2 cellular contexts compared by ENCODE assay signal in genomic region chr4:99084595-99084994, GRCh38.
TF ChIP-seq lines count a peak whose summit lies in the region.

No MANE protein-coding gene starts in this region.

TF ChIP-seq in IMR-90, 13 proteins besides CTCF, POLR2A, EP300 and RAD21:
- peak; percentile 77 for TF ChIP-seq MAFK (IDR thresholded peaks at IDR 0.05; ENCODE audit: low read depth, low read length)
- no peak for TF ChIP-seq FOS (IDR thresholded peaks at IDR 0.05; ENCODE audit: low read depth, low read length)

TF ChIP-seq in K562, 482 proteins besides CTCF, POLR2A, EP300 and RAD21:
- no peak for TF ChIP-seq ZNF146 (CRISPR knock-in tag; IDR thresholded peaks at IDR 0.05; ENCODE audit: unreplicated experiment)
- no peak for TF ChIP-seq HEY1 (CRISPR knock-in tag; IDR thresholded peaks at IDR 0.05; ENCODE audit: borderline replicate concordance)
- no peak for TF ChIP-seq ETV6 (IDR thresholded peaks at IDR 0.05; ENCODE audit: borderline replicate concordance in 1 of 2, low read depth in 2 of 2, low read length in 1 of 2)
- no peak for TF ChIP-seq ETV6 (CRISPR knock-in tag; IDR thresholded peaks at IDR 0.05; ENCODE audit: borderline replicate concordance)
- TF ChIP-seq CREB5 (CRISPR knock-in tag; IDR thresholded peaks at IDR 0.05), result no peak
- no peak for TF ChIP-seq EWSR1 (IDR thresholded peaks at IDR 0.05; ENCODE audit: borderline replicate concordance, low read depth, partially characterized antibody)
- peak; percentile 89 for TF ChIP-seq ZNF316 (IDR thresholded peaks at IDR 0.05)
- TF ChIP-seq RBBP5 (IDR thresholded peaks at IDR 0.05; ENCODE audit: borderline replicate concordance, insufficient read depth, low read length, poor library complexity, severe bottlenecking), result no peak
- TF ChIP-seq RNF219 (CRISPR knock-in tag; IDR thresholded peaks at IDR 0.05), result no peak
- TF ChIP-seq LEF1 (IDR thresholded peaks at IDR 0.05), result no peak
- TF ChIP-seq MAFF (IDR thresholded peaks at IDR 0.05; ENCODE audit: low read length), result peak; percentile 65
- no peak for TF ChIP-seq PTTG1 (tag; IDR thresholded peaks at IDR 0.05; ENCODE audit: low read depth)
- TF ChIP-seq, protein P1, sequence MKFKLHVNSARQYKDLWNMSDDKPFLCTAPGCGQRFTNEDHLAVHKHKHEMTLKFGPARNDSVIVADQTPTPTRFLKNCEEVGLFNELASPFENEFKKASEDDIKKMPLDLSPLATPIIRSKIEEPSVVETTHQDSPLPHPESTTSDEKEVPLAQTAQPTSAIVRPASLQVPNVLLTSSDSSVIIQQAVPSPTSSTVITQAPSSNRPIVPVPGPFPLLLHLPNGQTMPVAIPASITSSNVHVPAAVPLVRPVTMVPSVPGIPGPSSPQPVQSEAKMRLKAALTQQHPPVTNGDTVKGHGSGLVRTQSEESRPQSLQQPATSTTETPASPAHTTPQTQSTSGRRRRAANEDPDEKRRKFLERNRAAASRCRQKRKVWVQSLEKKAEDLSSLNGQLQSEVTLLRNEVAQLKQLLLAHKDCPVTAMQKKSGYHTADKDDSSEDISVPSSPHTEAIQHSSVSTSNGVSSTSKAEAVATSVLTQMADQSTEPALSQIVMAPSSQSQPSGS (CRISPR knock-in tag; IDR thresholded peaks at IDR 0.05), result no peak
- TF ChIP-seq SNRNP70 (optimal IDR thresholded peaks at IDR 0.05; ENCODE audit: low read depth, low read length), result no peak
- no peak for TF ChIP-seq TAF7 (tag; IDR thresholded peaks at IDR 0.05)
- TF ChIP-seq, protein P2, sequence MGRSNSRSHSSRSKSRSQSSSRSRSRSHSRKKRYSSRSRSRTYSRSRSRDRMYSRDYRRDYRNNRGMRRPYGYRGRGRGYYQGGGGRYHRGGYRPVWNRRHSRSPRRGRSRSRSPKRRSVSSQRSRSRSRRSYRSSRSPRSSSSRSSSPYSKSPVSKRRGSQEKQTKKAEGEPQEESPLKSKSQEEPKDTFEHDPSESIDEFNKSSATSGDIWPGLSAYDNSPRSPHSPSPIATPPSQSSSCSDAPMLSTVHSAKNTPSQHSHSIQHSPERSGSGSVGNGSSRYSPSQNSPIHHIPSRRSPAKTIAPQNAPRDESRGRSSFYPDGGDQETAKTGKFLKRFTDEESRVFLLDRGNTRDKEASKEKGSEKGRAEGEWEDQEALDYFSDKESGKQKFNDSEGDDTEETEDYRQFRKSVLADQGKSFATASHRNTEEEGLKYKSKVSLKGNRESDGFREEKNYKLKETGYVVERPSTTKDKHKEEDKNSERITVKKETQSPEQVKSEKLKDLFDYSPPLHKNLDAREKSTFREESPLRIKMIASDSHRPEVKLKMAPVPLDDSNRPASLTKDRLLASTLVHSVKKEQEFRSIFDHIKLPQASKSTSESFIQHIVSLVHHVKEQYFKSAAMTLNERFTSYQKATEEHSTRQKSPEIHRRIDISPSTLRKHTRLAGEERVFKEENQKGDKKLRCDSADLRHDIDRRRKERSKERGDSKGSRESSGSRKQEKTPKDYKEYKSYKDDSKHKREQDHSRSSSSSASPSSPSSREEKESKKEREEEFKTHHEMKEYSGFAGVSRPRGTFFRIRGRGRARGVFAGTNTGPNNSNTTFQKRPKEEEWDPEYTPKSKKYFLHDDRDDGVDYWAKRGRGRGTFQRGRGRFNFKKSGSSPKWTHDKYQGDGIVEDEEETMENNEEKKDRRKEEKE (IDR thresholded peaks at IDR 0.05; ENCODE audit: borderline replicate concordance in 1 of 2, control insufficient read depth in 1 of 2, low read depth in 2 of 2, low read length in 1 of 2), result no peak
- no peak for TF ChIP-seq POLR2B (IDR thresholded peaks at IDR 0.05; ENCODE audit: low read depth, partially characterized antibody)
- TF ChIP-seq, protein P3, sequence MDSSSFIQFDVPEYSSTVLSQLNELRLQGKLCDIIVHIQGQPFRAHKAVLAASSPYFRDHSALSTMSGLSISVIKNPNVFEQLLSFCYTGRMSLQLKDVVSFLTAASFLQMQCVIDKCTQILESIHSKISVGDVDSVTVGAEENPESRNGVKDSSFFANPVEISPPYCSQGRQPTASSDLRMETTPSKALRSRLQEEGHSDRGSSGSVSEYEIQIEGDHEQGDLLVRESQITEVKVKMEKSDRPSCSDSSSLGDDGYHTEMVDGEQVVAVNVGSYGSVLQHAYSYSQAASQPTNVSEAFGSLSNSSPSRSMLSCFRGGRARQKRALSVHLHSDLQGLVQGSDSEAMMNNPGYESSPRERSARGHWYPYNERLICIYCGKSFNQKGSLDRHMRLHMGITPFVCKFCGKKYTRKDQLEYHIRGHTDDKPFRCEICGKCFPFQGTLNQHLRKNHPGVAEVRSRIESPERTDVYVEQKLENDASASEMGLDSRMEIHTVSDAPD (CRISPR knock-in tag; IDR thresholded peaks at IDR 0.05), result no peak
- TF ChIP-seq KLF1 (tag; IDR thresholded peaks at IDR 0.05), result no peak
- TF ChIP-seq ZBTB9 (CRISPR knock-in tag; IDR thresholded peaks at IDR 0.05), result no peak
- TF ChIP-seq SMARCB1 (IDR thresholded peaks at IDR 0.05; ENCODE audit: insufficient read length, low read depth), result no peak
- TF ChIP-seq RFX5 (IDR thresholded peaks at IDR 0.05; ENCODE audit: low read depth, low read length), result no peak
- TF ChIP-seq, protein P4, sequence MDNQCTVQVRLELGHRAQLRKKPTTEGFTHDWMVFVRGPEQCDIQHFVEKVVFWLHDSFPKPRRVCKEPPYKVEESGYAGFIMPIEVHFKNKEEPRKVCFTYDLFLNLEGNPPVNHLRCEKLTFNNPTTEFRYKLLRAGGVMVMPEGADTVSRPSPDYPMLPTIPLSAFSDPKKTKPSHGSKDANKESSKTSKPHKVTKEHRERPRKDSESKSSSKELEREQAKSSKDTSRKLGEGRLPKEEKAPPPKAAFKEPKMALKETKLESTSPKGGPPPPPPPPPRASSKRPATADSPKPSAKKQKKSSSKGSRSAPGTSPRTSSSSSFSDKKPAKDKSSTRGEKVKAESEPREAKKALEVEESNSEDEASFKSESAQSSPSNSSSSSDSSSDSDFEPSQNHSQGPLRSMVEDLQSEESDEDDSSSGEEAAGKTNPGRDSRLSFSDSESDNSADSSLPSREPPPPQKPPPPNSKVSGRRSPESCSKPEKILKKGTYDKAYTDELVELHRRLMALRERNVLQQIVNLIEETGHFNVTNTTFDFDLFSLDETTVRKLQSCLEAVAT (IDR thresholded peaks at IDR 0.05), result no peak
- TF ChIP-seq ZNF140 (CRISPR knock-in tag; IDR thresholded peaks at IDR 0.05), result no peak
- no peak for TF ChIP-seq TBP (optimal IDR thresholded peaks at IDR 0.05; ENCODE audit: low read depth, low read length)
- no peak for TF ChIP-seq RBFOX2 (IDR thresholded peaks at IDR 0.05; ENCODE audit: low read depth, low read length)
- no peak for TF ChIP-seq FOSL1 (tag; conservative IDR thresholded peaks at IDR 0.05)
- TF ChIP-seq HMG20A (CRISPR knock-in tag; conservative IDR thresholded peaks at IDR 0.05), result no peak
- TF ChIP-seq, protein P5, sequence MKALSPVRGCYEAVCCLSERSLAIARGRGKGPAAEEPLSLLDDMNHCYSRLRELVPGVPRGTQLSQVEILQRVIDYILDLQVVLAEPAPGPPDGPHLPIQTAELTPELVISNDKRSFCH (CRISPR knock-in tag; IDR thresholded peaks at IDR 0.05), result no peak
- TF ChIP-seq, protein P5 (tag; IDR thresholded peaks at IDR 0.05), result no peak
- TF ChIP-seq FOXA3 (CRISPR knock-in tag; conservative IDR thresholded peaks at IDR 0.05 in 1 of 2, IDR thresholded peaks at IDR 0.05 in 1 of 2), result no peak
- no peak for TF ChIP-seq NELFE (IDR thresholded peaks at IDR 0.05; ENCODE audit: insufficient read depth, insufficient read length)
- TF ChIP-seq, protein P6, sequence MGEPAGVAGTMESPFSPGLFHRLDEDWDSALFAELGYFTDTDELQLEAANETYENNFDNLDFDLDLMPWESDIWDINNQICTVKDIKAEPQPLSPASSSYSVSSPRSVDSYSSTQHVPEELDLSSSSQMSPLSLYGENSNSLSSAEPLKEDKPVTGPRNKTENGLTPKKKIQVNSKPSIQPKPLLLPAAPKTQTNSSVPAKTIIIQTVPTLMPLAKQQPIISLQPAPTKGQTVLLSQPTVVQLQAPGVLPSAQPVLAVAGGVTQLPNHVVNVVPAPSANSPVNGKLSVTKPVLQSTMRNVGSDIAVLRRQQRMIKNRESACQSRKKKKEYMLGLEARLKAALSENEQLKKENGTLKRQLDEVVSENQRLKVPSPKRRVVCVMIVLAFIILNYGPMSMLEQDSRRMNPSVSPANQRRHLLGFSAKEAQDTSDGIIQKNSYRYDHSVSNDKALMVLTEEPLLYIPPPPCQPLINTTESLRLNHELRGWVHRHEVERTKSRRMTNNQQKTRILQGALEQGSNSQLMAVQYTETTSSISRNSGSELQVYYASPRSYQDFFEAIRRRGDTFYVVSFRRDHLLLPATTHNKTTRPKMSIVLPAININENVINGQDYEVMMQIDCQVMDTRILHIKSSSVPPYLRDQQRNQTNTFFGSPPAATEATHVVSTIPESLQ (CRISPR knock-in tag; IDR thresholded peaks at IDR 0.05), result no peak
- TF ChIP-seq GATAD2B (IDR thresholded peaks at IDR 0.05; ENCODE audit: borderline replicate concordance), result no peak
- peak; percentile 44; the same call in 1 of the 2 replicates for TF ChIP-seq MAFG (tag; conservative IDR thresholded peaks at IDR 0.05)
- TF ChIP-seq NFIX (CRISPR knock-in tag; IDR thresholded peaks at IDR 0.05; ENCODE audit: low read depth), result no peak
- no peak for TF ChIP-seq ZNF3 (CRISPR knock-in tag; IDR thresholded peaks at IDR 0.05)
- TF ChIP-seq NONO (IDR thresholded peaks at IDR 0.05; ENCODE audit: low read depth in 2 of 2, low read length in 1 of 2), result no peak
- TF ChIP-seq HMGN3 (IDR thresholded peaks at IDR 0.05; ENCODE audit: borderline replicate concordance, extremely low read depth, insufficient read length, low read depth, low read length), result no peak
- peak; percentile 67 for TF ChIP-seq C11orf30 (IDR thresholded peaks at IDR 0.05; ENCODE audit: low read depth)
- TF ChIP-seq CHAMP1 (IDR thresholded peaks at IDR 0.05), result no peak
- no peak for TF ChIP-seq POU5F1 (IDR thresholded peaks at IDR 0.05; ENCODE audit: borderline replicate concordance, low read depth, low read length, partially characterized antibody)
- TF ChIP-seq ZZZ3 (IDR thresholded peaks at IDR 0.05), result no peak
- TF ChIP-seq MAFK (IDR thresholded peaks at IDR 0.05; ENCODE audit: low read length), result peak; percentile 62; the same call in 1 of the 2 replicates
